15 cellular contexts compared by ENCODE assay signal in genomic region chr2:11388262-11389047, GRCh38. TPM values are rescaled to one million over a fixed set of nuclear protein-coding genes. Genes with fewer than 3 reads are reported as not detected.
DNase-seq lines count a peak whose midpoint lies in the region; ATAC-seq, FAIRE-seq and TF ChIP-seq lines count a peak whose summit lies in the region.
"Had no signal": no experiment of that assay in that cellular context is flagged by ENCODE, and none has a peak within 500 bp of the region (broad histone marks: within the 10 kb centered on the region; RNA-seq: fewer than 3 reads in every experiment).

No MANE protein-coding gene starts in this region.

- TSS peak; percentile 91 for BruUV-seq in PC-3 (replicated peaks; lab: Mats Ljungman, UMichigan)

- intact Hi-C loops in PC-3 (cut with micrococcal nuclease) = loop anchor here (1.0 kb wide), 1 partner anchor 43 kb away; no protein-coding TSS in a partner anchor

- H3K4me3 ChIP-seq in GM23338 = no peak overlapping the region
- no peak overlapping the region for H3K4me3 ChIP-seq in PC-3 (ENCODE audit: low read length)
- H3K4me3 ChIP-seq in small intestine (ENCODE audit: low read depth in 1 of 2, low read length in 2 of 2) = no peak overlapping the region

- H3K9me2 ChIP-seq in GM23338 (ENCODE audit: insufficient read depth) (no peaks in the 10 kb centered on the region), PC-3 (replicated peaks; ENCODE audit: low read length) (no peaks in the 10 kb centered on the region)

- no peak overlapping the region for H3K27ac Mint-ChIP-seq in GM23338
- H3K27ac Mint-ChIP-seq: activated CD4-positive, alpha-beta memory T cell treated with anti-CD3 and anti-CD28 coated beads, Interleukin-2, amount 10 ng/mL, durations not matched to agents 7 days and 5 days; activated T-helper 2 cell treated with anti-CD3 and anti-CD28 coated beads, Interferon-gamma antibody, Interleukin-2, Interleukin-4, amounts not matched to agents 10 μg/mL and 5 μg/mL and 100 μg/mL, durations not matched to agents 14 hours and 24 hours and 36 hours had no signal

- TF ChIP-seq CTCF in GM23338 (conservative IDR thresholded peaks at IDR 0.05; ENCODE audit: low read depth in 2 of 2) (no peak), PC-3 (conservative IDR thresholded peaks at IDR 0.05; ENCODE audit: low read depth, low read length) (no peak)

- H3K36me3 Mint-ChIP-seq in GM23338 (ENCODE audit: low read depth) = no peaks in the 10 kb centered on the region
- H3K36me3 Mint-ChIP-seq: CD14-positive monocyte had no signal

- H3K27me3 ChIP-seq in GM23338 (ENCODE audit: insufficient read depth) (no peaks in the 10 kb centered on the region), PC-3 (ENCODE audit: low read length) (no peaks in the 10 kb centered on the region), small intestine (ENCODE audit: control insufficient read depth in 2 of 2, insufficient read depth in 2 of 2, low read length in 2 of 2) (no peaks in the 10 kb centered on the region)

- WGBS in small intestine, 3 donors = 35 to 58% (median 47%) methylated on average over 8 of the region's 8 CpGs

- ATAC-seq in GM23338 = no peak
- peak; percentile 39 for ATAC-seq in PC-3
- ATAC-seq in left lobe of liver = peak; percentile 4
- ATAC-seq in HG03196 (IDR thresholded peaks at IDR 0.05; ENCODE audit: unreplicated experiment) = no peak
- ATAC-seq in HG03520 (IDR thresholded peaks at IDR 0.05; ENCODE audit: unreplicated experiment) = no peak

- peaks cover 4% of the 10 kb centered on the region; the same call in 1 of the 2 replicates for H3K4me1 ChIP-seq in GM23338 (ENCODE audit: insufficient read depth)
- H3K4me1 ChIP-seq in PC-3 (ENCODE audit: insufficient read depth, low read length) = peaks cover 49% of the 10 kb centered on the region
- H3K4me1 ChIP-seq in small intestine (ENCODE audit: control insufficient read depth in 2 of 2, insufficient read depth in 1 of 2, low read depth in 1 of 2, low read length in 1 of 2) = peaks cover 8 to 11% of the 10 kb centered on the region in 2 donors

- no peaks in the 10 kb centered on the region for H3K9me3 ChIP-seq in PC-3 (ENCODE audit: low read length)
- H3K9me3 ChIP-seq in small intestine (ENCODE audit: control insufficient read depth, low read depth) = no peaks in the 10 kb centered on the region

- DNase-seq in GM23338 (ENCODE audit: low spot score) = no peak
- DNase-seq in PC-3 = peak; percentile 23
- DNase-seq in left lobe of liver (ENCODE audit: low spot score) = no peak
- DNase-seq in small intestine = peak; percentile 78
- no peak for DNase-seq in stimulated activated CD4-positive, alpha-beta T cell treated with anti-CD3 and anti-CD28 coated beads, Interleukin-4, amount 100 ng/mL, for 1 hour
- DNase-seq in amniotic stem cell (lab: John Stamatoyannopoulos, UW) = no peak
- DNase-seq: activated CD4-positive, alpha-beta memory T cell treated with anti-CD3 and anti-CD28 coated beads, Interleukin-2, amount 10 ng/mL, durations not matched to agents 7 days and 5 days; effector memory CD4-positive, alpha-beta T cell; SHP77 treated with DMSO at 0.1 percent for 48 hours; T-helper 9 cell had no signal

- POLR2A ChIA-PET in PC-3 (lab: Charles Lee; ENCODE audit: unreplicated experiment) = interaction anchor here (0.6 to 1.5 kb wide), 5 partner anchors 14 to 116 kb away, joined by 3 to 17 read pairs (median 5); no protein-coding TSS in a partner anchor

- no peak for FAIRE-seq in small intestine (lab: Jason Lieb, UNC)
- FAIRE-seq: GM12891 had no signal

- H3K9me3 Mint-ChIP-seq in GM23338 = no peaks in the 10 kb centered on the region
- H3K9me3 Mint-ChIP-seq: activated CD4-positive, alpha-beta memory T cell treated with anti-CD3 and anti-CD28 coated beads, Interleukin-2, amount 10 ng/mL, durations not matched to agents 7 days and 5 days; activated T-helper 2 cell treated with anti-CD3 and anti-CD28 coated beads, Interferon-gamma antibody, Interleukin-2, Interleukin-4, amounts not matched to agents 10 μg/mL and 5 μg/mL and 100 μg/mL, durations not matched to agents 14 hours and 24 hours and 36 hours had no signal

- CTCF ChIA-PET in PC-3 (lab: Charles Lee) = interaction anchor here (0.6 to 0.8 kb wide), 2 partner anchors 14 to 23 kb away, joined by 3 to 4 read pairs; no protein-coding TSS in a partner anchor

- no peaks in the 10 kb centered on the region for H3K36me3 ChIP-seq in GM23338 (ENCODE audit: insufficient read depth)
- no peaks in the 10 kb centered on the region for H3K36me3 ChIP-seq in PC-3 (ENCODE audit: low read depth, low read length)
- H3K36me3 ChIP-seq in small intestine (ENCODE audit: control insufficient read depth in 2 of 2, insufficient read depth in 2 of 2, low read length in 2 of 2) = no peaks in the 10 kb centered on the region

- no peak overlapping the region for H3K4me3 Mint-ChIP-seq in GM23338
- H3K4me3 Mint-ChIP-seq: activated CD4-positive, alpha-beta memory T cell treated with anti-CD3 and anti-CD28 coated beads, Interleukin-2, amount 10 ng/mL, durations not matched to agents 7 days and 5 days; CD14-positive monocyte had no signal

- peak overlapping the region; percentile 8; the same call in 1 of the 2 replicates for H3K9ac ChIP-seq in PC-3 (ENCODE audit: low read length)

- H2AFZ ChIP-seq in GM23338 (peak overlapping the region; percentile 63; the same call in 1 of the 2 replicates), PC-3 (ENCODE audit: low read length) (peak overlapping the region; percentile 39; the same call in 1 of the 2 replicates)

- peaks cover 14% of the 10 kb centered on the region; the same call in 2 of the 3 replicates for H3K4me1 Mint-ChIP-seq in GM23338
- H3K4me1 Mint-ChIP-seq: activated CD4-positive, alpha-beta memory T cell treated with anti-CD3 and anti-CD28 coated beads, Interleukin-2, amount 10 ng/mL, durations not matched to agents 7 days and 5 days had no signal

- H3F3A ChIP-seq in GM23338 (replicated peaks; ENCODE audit: low read depth) (no peaks in the 10 kb centered on the region), PC-3 (ENCODE audit: low read length, unreplicated experiment) (no peaks in the 10 kb centered on the region)

- H3K27me3 Mint-ChIP-seq in GM23338 (ENCODE audit: insufficient read depth, low read depth, poor library complexity) = peaks cover 7% of the 10 kb centered on the region
- H3K27me3 Mint-ChIP-seq: activated CD4-positive, alpha-beta memory T cell treated with anti-CD3 and anti-CD28 coated beads, Interleukin-2, amount 10 ng/mL, durations not matched to agents 7 days and 5 days had no signal

- H3K27ac ChIP-seq in GM23338 (ENCODE audit: low read depth) (no peak overlapping the region), PC-3 (ENCODE audit: low read length) (peak overlapping the region; percentile 61), small intestine (ENCODE audit: low read depth in 1 of 2, low read length in 1 of 2) (peak overlapping the region in 1 of 2 donors; percentile 72)

- H3K79me2 ChIP-seq in GM23338 (replicated peaks; ENCODE audit: insufficient read depth) = no peaks in the 10 kb centered on the region
- H3K79me2 ChIP-seq in PC-3 (ENCODE audit: low read length) = no peaks in the 10 kb centered on the region

- H3K4me2 ChIP-seq in GM23338 (no peak overlapping the region), PC-3 (ENCODE audit: low read length) (peak overlapping the region; percentile 36)

- H4K20me1 ChIP-seq in GM23338 (replicated peaks; ENCODE audit: insufficient read depth) (no peaks in the 10 kb centered on the region), PC-3 (ENCODE audit: low read length) (no peaks in the 10 kb centered on the region)

TF ChIP-seq in GM23338, 12 proteins besides CTCF, POLR2A, EP300 and RAD21 (continues in another document):
- TF ChIP-seq STAT1 (IDR thresholded peaks at IDR 0.05; ENCODE audit: unreplicated experiment) (no peak), NANOG (IDR thresholded peaks at IDR 0.05; ENCODE audit: borderline replicate concordance) (no peak), ZNF331 (CRISPR knock-in tag; IDR thresholded peaks at IDR 0.05; ENCODE audit: low read depth) (no peak), CREB1 (CRISPR knock-in tag; IDR thresholded peaks at IDR 0.05; ENCODE audit: low read depth) (no peak), EZH2 (IDR thresholded peaks at IDR 0.05; ENCODE audit: low read depth, unreplicated experiment) (no peak), JUNB (IDR thresholded peaks at IDR 0.05; ENCODE audit: unreplicated experiment) (no peak)

RNA-seq across cellular contexts. Expression of gene ROCK2, which starts 44.0 kb away (rescaled TPM):
- 27.0 and 28.0 TPM in 2 replicates for total RNA-seq in GM23338 (2014; rRNA removed; shearing (Covaris generic))
- polyA plus RNA-seq in GM23338 (2016; fragmentation: Nextera tagmentation; extraction: Ambion mirVana) (12.6 and 16.4 TPM in 2 replicates), small intestine (10 to 100 TPM; 12.0 to 17.7 (median 14.3) TPM)
- total RNA-seq in PC-3 (2014; rRNA removed) (35.3 and 40.7 TPM in 2 replicates), left lobe of liver (12.0 TPM)

Comparison
In these comparisons a context has a peak if more than half of its experiments do, and no peak if none do; other contexts are left out.
1. ATAC-seq: peak in PC-3 (single experiment) and left lobe of liver (single experiment); none in GM23338 (single experiment), HG03196 (single experiment) and HG03520 (single experiment).
2. DNase-seq: peak in PC-3 (single experiment) and small intestine (single experiment); none in GM23338 (single experiment), left lobe of liver (single experiment), stimulated activated CD4-positive, alpha-beta T cell treated with anti-CD3 and anti-CD28 coated beads, Interleukin-4, amount 100 ng/mL, for 1 hour (single experiment) and amniotic stem cell (single experiment).